ENCODE assay signal across 2 cellular contexts in genomic region chr12:103960567-103961227, GRCh38.
TF ChIP-seq lines count a peak whose summit lies in the region.

No MANE protein-coding gene starts in this region.

TF ChIP-seq in HepG2, 621 proteins besides CTCF, POLR2A, EP300 and RAD21:
- TF ChIP-seq CREB1 (IDR thresholded peaks at IDR 0.05) (peak; percentile 40; the same call in 1 of the 2 replicates), CREB1 (CRISPR knock-in tag; IDR thresholded peaks at IDR 0.05) (no peak), GTF2F1 (IDR thresholded peaks at IDR 0.05; ENCODE audit: low read length) (no peak), ATF7 (IDR thresholded peaks at IDR 0.05) (0 out of 2 replicates have a peak, but pooled peaks have one; percentile 3), ATF7 (CRISPR knock-in tag; IDR thresholded peaks at IDR 0.05) (no peak)

TF ChIP-seq in GM12878, 131 proteins besides CTCF, POLR2A, EP300 and RAD21:
- peak; percentile 52 for TF ChIP-seq PKNOX1 (IDR thresholded peaks at IDR 0.05)
- no peak for TF ChIP-seq JUND (IDR thresholded peaks at IDR 0.05; ENCODE audit: low read depth, low read length)
